Comparison of ENCODE assay signal across 1 cellular context in the genomic region with DNA sequence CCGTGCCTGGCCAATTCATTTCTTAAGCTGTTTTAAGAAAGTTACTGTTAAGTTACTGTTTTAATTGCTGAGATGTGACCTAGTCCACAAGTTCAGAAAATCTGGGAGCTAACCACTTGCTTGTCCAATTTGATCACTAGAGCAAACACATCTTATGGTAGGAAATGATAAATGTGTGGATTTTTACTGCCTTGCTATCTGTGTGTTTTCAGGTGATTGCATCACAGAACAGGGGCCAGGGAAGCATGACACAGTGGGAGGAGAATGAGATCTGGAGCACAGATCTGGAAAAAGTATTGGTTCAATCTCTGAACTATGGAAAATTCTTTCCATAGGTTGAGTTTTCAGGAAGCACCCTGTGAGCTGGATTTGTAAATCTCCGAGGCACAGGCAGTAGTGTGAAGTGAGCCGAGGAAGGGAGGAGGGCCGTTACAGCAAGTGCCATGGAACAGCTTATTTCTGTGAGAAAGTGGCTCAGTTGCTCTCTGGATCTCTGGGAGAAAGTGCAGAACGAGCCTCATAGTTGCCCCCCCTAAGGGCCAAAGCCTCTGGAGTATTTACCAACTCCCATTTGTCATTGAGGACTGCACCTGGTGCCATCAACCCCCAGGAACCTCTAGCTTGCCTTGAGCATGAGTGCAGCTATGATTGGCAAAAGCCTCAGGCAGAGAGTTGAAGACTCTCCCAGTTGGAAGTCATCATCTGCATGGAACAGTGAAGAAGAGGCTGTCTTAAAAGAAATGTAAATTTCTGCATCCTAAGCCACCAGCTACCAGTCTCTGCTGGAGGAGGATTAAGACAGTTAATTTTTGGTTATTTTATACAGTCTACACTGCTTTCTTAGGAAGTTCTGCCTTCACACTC.
A peak's percentile ranks its signal among the peaks of the same experiment; 100 is the strongest.
TF ChIP-seq lines count a peak whose summit lies in the region.

No MANE protein-coding gene starts in this region.

TF ChIP-seq in K562, 482 proteins besides CTCF, POLR2A, EP300 and RAD21 (continued from another document and continues in another):
- TF ChIP-seq MEF2D (tag; conservative IDR thresholded peaks at IDR 0.05; ENCODE audit: low read depth) (no peak), DACH1 (IDR thresholded peaks at IDR 0.05; ENCODE audit: partially characterized antibody) (no peak), SAFB (IDR thresholded peaks at IDR 0.05; ENCODE audit: borderline replicate concordance, low read depth, low read length) (no peak), MEIS2 (IDR thresholded peaks at IDR 0.05; ENCODE audit: partially characterized antibody) (peak; percentile 36), BACH1 (tag; IDR thresholded peaks at IDR 0.05) (peak; percentile 27; the same call in 1 of the 2 replicates), CBX2 (IDR thresholded peaks at IDR 0.05; ENCODE audit: insufficient read depth, low read length, poor library complexity, severe bottlenecking) (no peak), NFIC (IDR thresholded peaks at IDR 0.05) (no peak), POLR3A (IDR thresholded peaks at IDR 0.05; ENCODE audit: borderline replicate concordance, extremely low read depth, insufficient read depth, insufficient read length) (no peak), ZNF584 (CRISPR knock-in tag; IDR thresholded peaks at IDR 0.05; ENCODE audit: low read depth) (peak; percentile 78; the same call in 1 of the 2 replicates), HMG20A (CRISPR knock-in tag; conservative IDR thresholded peaks at IDR 0.05) (no peak), SLC30A9 (CRISPR knock-in tag; IDR thresholded peaks at IDR 0.05) (no peak), ARID1B (IDR thresholded peaks at IDR 0.05) (peak; percentile 53; the same call in 1 of the 2 replicates), EP400 (IDR thresholded peaks at IDR 0.05) (peak; percentile 17; the same call in 1 of the 2 replicates), ATF7 (IDR thresholded peaks at IDR 0.05) (peak; percentile 70), NCOA6 (IDR thresholded peaks at IDR 0.05) (no peak), NELFE (IDR thresholded peaks at IDR 0.05; ENCODE audit: insufficient read depth, insufficient read length) (no peak), POLR2AphosphoS2 (IDR thresholded peaks at IDR 0.05; ENCODE audit: low read length) (no peak), BMI1 (IDR thresholded peaks at IDR 0.05; ENCODE audit: low read length) (no peak), MBD2 (IDR thresholded peaks at IDR 0.05; ENCODE audit: borderline replicate concordance, low read depth) (no peak), MCM3 (IDR thresholded peaks at IDR 0.05) (no peak), ZNF778 (CRISPR knock-in tag; IDR thresholded peaks at IDR 0.05) (no peak), CAMTA2 (CRISPR knock-in tag; conservative IDR thresholded peaks at IDR 0.05) (no peak), ZNF589 (CRISPR knock-in tag; IDR thresholded peaks at IDR 0.05; ENCODE audit: low read depth) (peak; percentile 71), GTF2A2 (tag; IDR thresholded peaks at IDR 0.05) (no peak)
- TF ChIP-seq, protein P1, sequence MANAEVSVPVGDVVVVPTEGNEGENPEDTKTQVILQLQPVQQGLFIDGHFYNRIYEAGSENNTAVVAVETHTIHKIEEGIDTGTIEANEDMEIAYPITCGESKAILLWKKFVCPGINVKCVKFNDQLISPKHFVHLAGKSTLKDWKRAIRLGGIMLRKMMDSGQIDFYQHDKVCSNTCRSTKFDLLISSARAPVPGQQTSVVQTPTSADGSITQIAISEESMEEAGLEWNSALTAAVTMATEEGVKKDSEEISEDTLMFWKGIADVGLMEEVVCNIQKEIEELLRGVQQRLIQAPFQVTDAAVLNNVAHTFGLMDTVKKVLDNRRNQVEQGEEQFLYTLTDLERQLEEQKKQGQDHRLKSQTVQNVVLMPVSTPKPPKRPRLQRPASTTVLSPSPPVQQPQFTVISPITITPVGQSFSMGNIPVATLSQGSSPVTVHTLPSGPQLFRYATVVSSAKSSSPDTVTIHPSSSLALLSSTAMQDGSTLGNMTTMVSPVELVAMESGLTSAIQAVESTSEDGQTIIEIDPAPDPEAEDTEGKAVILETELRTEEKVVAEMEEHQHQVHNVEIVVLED (CRISPR knock-in tag; IDR thresholded peaks at IDR 0.05), result no peak
- TF ChIP-seq, protein P2, sequence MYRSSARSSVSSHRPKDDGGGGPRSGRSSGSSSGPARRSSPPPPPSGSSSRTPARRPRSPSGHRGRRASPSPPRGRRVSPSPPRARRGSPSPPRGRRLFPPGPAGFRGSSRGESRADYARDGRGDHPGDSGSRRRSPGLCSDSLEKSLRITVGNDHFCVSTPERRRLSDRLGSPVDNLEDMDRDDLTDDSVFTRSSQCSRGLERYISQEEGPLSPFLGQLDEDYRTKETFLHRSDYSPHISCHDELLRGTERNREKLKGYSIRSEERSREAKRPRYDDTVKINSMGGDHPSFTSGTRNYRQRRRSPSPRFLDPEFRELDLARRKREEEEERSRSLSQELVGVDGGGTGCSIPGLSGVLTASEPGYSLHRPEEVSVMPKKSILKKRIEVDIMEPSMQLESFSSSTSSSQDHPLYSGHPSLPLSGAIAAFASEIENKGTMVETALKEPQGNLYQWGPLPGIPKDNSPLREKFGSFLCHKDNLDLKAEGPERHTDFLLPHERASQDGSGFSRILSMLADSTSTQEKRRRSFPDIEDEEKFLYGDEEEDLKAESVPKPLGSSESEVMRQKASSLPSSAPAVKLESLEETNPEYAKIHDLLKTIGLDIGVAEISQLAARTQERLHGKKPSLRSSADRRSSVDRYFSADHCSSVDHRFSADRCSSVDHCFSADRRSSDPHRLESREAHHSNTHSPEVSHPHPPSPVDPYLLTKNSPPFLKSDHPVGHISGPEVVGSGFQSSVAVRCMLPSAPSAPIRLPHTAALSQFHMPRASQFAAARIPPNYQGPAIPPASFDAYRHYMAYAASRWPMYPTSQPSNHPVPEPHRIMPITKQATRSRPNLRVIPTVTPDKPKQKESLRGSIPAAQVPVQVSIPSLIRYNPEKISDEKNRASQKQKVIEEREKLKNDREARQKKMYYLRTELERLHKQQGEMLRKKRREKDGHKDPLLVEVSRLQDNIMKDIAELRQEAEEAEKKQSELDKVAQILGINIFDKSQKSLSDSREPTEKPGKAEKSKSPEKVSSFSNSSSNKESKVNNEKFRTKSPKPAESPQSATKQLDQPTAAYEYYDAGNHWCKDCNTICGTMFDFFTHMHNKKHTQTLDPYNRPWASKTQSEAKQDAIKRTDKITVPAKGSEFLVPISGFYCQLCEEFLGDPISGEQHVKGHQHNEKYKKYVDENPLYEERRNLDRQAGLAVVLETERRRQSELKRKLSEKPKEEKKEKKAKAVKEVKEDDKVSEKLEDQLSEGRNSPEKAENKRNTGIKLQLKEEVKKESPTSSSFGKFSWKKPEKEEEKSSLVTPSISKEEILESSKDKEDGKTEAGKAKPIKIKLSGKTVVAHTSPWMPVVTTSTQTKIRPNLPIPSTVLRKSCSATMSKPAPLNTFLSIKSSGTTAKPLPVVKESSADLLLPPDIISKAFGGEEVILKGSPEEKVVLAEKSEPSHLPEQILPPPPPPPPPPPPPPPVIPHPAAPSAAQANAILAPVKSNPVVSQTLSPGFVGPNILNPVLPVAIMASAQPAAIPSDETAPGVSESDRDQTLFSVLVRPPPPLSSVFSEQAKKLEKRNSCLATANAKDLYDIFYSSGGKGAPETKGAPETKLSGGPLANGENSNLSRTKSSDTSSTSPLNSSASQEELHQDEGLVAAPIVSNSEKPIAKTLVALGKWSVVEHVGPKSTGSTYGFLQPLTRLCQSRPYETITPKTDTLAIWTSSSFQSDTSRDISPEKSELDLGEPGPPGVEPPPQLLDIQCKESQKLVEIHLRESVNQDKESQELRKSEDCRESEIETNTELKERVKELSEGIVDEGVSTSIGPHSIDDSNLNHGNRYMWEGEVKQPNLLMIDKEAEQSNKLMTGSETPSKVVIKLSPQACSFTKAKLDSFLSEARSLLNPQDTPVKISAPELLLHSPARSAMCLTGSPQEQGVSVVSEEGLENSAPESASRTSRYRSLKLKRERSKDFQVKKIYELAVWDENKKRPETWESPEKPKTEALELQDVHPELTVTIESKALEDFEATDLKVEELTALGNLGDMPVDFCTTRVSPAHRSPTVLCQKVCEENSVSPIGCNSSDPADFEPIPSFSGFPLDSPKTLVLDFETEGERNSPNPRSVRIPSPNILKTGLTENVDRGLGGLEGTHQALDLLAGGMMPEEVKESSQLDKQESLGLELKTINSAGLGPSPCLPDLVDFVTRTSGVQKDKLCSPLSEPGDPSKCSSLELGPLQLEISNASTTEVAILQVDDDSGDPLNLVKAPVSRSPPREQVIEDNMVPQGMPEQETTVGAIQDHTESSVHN (IDR thresholded peaks at IDR 0.05; ENCODE audit: borderline replicate concordance in 1 of 2, low read depth in 1 of 2), result no peak
- TF ChIP-seq, protein P3, sequence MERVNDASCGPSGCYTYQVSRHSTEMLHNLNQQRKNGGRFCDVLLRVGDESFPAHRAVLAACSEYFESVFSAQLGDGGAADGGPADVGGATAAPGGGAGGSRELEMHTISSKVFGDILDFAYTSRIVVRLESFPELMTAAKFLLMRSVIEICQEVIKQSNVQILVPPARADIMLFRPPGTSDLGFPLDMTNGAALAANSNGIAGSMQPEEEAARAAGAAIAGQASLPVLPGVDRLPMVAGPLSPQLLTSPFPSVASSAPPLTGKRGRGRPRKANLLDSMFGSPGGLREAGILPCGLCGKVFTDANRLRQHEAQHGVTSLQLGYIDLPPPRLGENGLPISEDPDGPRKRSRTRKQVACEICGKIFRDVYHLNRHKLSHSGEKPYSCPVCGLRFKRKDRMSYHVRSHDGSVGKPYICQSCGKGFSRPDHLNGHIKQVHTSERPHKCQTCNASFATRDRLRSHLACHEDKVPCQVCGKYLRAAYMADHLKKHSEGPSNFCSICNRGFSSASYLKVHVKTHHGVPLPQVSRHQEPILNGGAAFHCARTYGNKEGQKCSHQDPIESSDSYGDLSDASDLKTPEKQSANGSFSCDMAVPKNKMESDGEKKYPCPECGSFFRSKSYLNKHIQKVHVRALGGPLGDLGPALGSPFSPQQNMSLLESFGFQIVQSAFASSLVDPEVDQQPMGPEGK (CRISPR knock-in tag; IDR thresholded peaks at IDR 0.05; ENCODE audit: borderline replicate concordance), result no peak
- TF ChIP-seq, protein P4, sequence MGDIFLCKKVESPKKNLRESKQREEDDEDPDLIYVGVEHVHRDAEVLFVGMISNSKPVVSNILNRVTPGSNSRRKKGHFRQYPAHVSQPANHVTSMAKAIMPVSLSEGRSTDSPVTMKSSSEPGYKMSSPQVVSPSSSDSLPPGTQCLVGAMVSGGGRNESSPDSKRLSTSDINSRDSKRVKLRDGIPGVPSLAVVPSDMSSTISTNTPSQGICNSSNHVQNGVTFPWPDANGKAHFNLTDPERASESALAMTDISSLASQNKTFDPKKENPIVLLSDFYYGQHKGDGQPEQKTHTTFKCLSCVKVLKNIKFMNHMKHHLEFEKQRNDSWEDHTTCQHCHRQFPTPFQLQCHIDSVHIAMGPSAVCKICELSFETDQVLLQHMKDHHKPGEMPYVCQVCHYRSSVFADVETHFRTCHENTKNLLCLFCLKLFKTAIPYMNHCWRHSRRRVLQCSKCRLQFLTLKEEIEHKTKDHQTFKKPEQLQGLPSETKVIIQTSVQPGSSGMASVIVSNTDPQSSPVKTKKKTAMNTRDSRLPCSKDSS (IDR thresholded peaks at IDR 0.05; ENCODE audit: low read depth, partially characterized antibody), result no peak
- TF ChIP-seq, protein P5, sequence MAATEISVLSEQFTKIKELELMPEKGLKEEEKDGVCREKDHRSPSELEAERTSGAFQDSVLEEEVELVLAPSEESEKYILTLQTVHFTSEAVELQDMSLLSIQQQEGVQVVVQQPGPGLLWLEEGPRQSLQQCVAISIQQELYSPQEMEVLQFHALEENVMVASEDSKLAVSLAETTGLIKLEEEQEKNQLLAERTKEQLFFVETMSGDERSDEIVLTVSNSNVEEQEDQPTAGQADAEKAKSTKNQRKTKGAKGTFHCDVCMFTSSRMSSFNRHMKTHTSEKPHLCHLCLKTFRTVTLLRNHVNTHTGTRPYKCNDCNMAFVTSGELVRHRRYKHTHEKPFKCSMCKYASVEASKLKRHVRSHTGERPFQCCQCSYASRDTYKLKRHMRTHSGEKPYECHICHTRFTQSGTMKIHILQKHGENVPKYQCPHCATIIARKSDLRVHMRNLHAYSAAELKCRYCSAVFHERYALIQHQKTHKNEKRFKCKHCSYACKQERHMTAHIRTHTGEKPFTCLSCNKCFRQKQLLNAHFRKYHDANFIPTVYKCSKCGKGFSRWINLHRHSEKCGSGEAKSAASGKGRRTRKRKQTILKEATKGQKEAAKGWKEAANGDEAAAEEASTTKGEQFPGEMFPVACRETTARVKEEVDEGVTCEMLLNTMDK (IDR thresholded peaks at IDR 0.05; ENCODE audit: borderline replicate concordance, insufficient read depth, low read depth, low read length, poor library complexity, severe bottlenecking), result no peak
- TF ChIP-seq, protein P6, sequence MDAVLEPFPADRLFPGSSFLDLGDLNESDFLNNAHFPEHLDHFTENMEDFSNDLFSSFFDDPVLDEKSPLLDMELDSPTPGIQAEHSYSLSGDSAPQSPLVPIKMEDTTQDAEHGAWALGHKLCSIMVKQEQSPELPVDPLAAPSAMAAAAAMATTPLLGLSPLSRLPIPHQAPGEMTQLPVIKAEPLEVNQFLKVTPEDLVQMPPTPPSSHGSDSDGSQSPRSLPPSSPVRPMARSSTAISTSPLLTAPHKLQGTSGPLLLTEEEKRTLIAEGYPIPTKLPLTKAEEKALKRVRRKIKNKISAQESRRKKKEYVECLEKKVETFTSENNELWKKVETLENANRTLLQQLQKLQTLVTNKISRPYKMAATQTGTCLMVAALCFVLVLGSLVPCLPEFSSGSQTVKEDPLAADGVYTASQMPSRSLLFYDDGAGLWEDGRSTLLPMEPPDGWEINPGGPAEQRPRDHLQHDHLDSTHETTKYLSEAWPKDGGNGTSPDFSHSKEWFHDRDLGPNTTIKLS (IDR thresholded peaks at IDR 0.05; ENCODE audit: borderline replicate concordance, low read depth), result no peak
- TF ChIP-seq, protein P7, sequence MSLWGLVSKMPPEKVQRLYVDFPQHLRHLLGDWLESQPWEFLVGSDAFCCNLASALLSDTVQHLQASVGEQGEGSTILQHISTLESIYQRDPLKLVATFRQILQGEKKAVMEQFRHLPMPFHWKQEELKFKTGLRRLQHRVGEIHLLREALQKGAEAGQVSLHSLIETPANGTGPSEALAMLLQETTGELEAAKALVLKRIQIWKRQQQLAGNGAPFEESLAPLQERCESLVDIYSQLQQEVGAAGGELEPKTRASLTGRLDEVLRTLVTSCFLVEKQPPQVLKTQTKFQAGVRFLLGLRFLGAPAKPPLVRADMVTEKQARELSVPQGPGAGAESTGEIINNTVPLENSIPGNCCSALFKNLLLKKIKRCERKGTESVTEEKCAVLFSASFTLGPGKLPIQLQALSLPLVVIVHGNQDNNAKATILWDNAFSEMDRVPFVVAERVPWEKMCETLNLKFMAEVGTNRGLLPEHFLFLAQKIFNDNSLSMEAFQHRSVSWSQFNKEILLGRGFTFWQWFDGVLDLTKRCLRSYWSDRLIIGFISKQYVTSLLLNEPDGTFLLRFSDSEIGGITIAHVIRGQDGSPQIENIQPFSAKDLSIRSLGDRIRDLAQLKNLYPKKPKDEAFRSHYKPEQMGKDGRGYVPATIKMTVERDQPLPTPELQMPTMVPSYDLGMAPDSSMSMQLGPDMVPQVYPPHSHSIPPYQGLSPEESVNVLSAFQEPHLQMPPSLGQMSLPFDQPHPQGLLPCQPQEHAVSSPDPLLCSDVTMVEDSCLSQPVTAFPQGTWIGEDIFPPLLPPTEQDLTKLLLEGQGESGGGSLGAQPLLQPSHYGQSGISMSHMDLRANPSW (CRISPR knock-in tag; IDR thresholded peaks at IDR 0.05), result no peak
- TF ChIP-seq, protein P8, sequence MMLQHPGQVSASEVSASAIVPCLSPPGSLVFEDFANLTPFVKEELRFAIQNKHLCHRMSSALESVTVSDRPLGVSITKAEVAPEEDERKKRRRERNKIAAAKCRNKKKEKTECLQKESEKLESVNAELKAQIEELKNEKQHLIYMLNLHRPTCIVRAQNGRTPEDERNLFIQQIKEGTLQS (IDR thresholded peaks at IDR 0.05), result peak; percentile 83; the same call in 1 of the 2 replicates
- TF ChIP-seq, protein P8 (CRISPR knock-in tag; conservative IDR thresholded peaks at IDR 0.05), result no peak
